Comparison of ENCODE assay signal across 26 cellular contexts in the genomic region with DNA sequence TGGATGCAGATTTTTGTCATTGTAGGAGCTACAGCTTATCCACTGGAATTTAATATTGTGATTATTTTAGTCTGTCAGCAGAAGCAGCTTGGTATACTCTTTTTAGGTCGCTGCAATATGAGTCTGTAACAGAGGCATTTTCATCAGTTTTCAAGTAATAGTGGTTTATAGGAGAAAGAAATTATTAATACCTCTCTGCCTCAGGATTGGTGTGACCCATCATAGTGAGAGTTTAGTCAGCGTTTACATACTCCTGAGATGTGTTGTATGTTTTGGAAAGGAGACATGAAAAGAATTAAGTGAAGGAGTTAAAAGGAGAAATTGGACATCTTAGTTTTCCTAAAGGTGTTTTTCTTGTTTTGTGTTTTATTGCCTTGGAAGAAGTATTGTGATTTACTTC.
"Had no signal": no experiment of that assay in that cellular context is flagged by ENCODE, and none has a peak within 500 bp of the region (broad histone marks: within the 10 kb centered on the region; RNA-seq: fewer than 3 reads in every experiment).

No MANE protein-coding gene starts in this region.

- H3K36me3 ChIP-seq: neutrophil, pancreas, prostate gland, right lobe of liver, sigmoid colon, stomach, thoracic aorta, thyroid gland, upper lobe of left lung, vagina had no signal

- ATAC-seq: natural killer cell treated with Interleukin-12 subunit alpha and Interleukin-12 subunit beta and Interleukin-15 and Interleukin-18, amount 100 ng/mL, for 72 hours; pancreas; right cardiac atrium; right lobe of liver; stimulated activated effector memory CD8-positive, alpha-beta T cell treated with anti-CD3 and anti-CD28 coated beads, Interleukin-12 subunit alpha, Interleukin-12 subunit beta, amount 100 ng/mL, for 72 hours; stimulated activated naive B cell treated with anti-CD40 and anti-IgM and Interleukin-4, amounts not matched to agents 10 μg/mL and 1 μg/mL and 100 μg/mL, for 72 hours had no signal

- H3K9me3 Mint-ChIP-seq: nephron progenitor cell; neural crest cell; stimulated activated naive B cell treated with anti-CD40 and anti-IgM and Interleukin-4, amounts not matched to agents 10 μg/mL and 1 μg/mL and 100 μg/mL, for 72 hours; stimulated activated naive CD8-positive, alpha-beta T cell treated with anti-CD3 and anti-CD28 coated beads, Interleukin-15, Interleukin-2, amounts not matched to agents 100 ng/mL and 50 ng/mL, for 24 hours had no signal

- H3K9me3 ChIP-seq: neutrophil, pancreas, prostate gland, right lobe of liver, sigmoid colon, stomach, thoracic aorta, thyroid gland, tibial nerve, upper lobe of left lung, vagina had no signal

- H3K27ac ChIP-seq: neutrophil, pancreas, prostate gland, right lobe of liver, sigmoid colon, stomach, thoracic aorta, thyroid gland, tibial nerve, upper lobe of left lung, vagina had no signal

- DNase-seq: nephron progenitor cell; nucleus accumbens; pancreas; right cardiac atrium; right lobe of liver; sigmoid colon; small intestine; stimulated activated CD4-positive, alpha-beta T cell treated with anti-CD3 and anti-CD28 coated beads, Interleukin-15, amount 100 ng/mL, for 24 hours; stimulated activated CD4-positive, alpha-beta T cell treated with anti-CD3 and anti-CD28 coated beads, Interleukin-2, amount 100 ng/mL, for 24 hours; stimulated activated CD4-positive, alpha-beta T cell treated with anti-CD3 and anti-CD28 coated beads, Interleukin-2, amount 100 ng/mL, for 48 hours; stimulated activated CD4-positive, alpha-beta T cell treated with anti-CD3 and anti-CD28 coated beads, Interleukin-4, amount 100 ng/mL, for 24 hours; stimulated activated naive B cell treated with anti-CD40 and anti-IgM and Interleukin-4, amounts not matched to agents 10 μg/mL and 1 μg/mL and 100 μg/mL, for 72 hours; stimulated activated naive CD4-positive, alpha-beta T cell treated with Interleukin-2 at 50 U/mL for 16 hours; stomach; thyroid gland; trophoblast cell; upper lobe of left lung had no signal

- H3K4me1 ChIP-seq: prostate gland, right lobe of liver, upper lobe of left lung, vagina had no signal

- H3K27me3 Mint-ChIP-seq: natural killer cell treated with Interleukin-12 subunit alpha and Interleukin-12 subunit beta and Interleukin-15 and Interleukin-18, amount 100 ng/mL, for 72 hours; stimulated activated naive B cell treated with anti-CD40 and anti-IgM and Interleukin-4, amounts not matched to agents 10 μg/mL and 1 μg/mL and 100 μg/mL, for 72 hours; stimulated activated naive CD8-positive, alpha-beta T cell treated with anti-CD3 and anti-CD28 coated beads, Interleukin-15, Interleukin-2, amounts not matched to agents 100 ng/mL and 50 ng/mL, for 24 hours had no signal

- H3K36me3 Mint-ChIP-seq: natural killer cell treated with Interleukin-12 subunit alpha and Interleukin-12 subunit beta and Interleukin-15 and Interleukin-18, amount 100 ng/mL, for 72 hours; stimulated activated effector memory CD8-positive, alpha-beta T cell treated with anti-CD3 and anti-CD28 coated beads, Interleukin-12 subunit alpha, Interleukin-12 subunit beta, amount 100 ng/mL, for 72 hours; stimulated activated naive B cell treated with anti-CD40 and anti-IgM and Interleukin-4, amounts not matched to agents 10 μg/mL and 1 μg/mL and 100 μg/mL, for 72 hours had no signal

- H3K4me1 Mint-ChIP-seq: nephron progenitor cell; stimulated activated effector memory CD8-positive, alpha-beta T cell treated with anti-CD3 and anti-CD28 coated beads, Interleukin-12 subunit alpha, Interleukin-12 subunit beta, amount 100 ng/mL, for 72 hours had no signal

- H3K27me3 ChIP-seq: neutrophil, pancreas, right lobe of liver, sigmoid colon, stomach, thyroid gland, tibial nerve, upper lobe of left lung, vagina had no signal

- H3K4me3 ChIP-seq: pancreas, prostate gland, right lobe of liver, sigmoid colon, stomach, thoracic aorta, thyroid gland, tibial nerve, upper lobe of left lung, vagina had no signal

- H3K4me3 Mint-ChIP-seq: natural killer cell treated with Interleukin-12 subunit alpha and Interleukin-12 subunit beta and Interleukin-15 and Interleukin-18, amount 100 ng/mL, for 72 hours; nephron progenitor cell; neural crest cell; stimulated activated effector memory CD8-positive, alpha-beta T cell treated with anti-CD3 and anti-CD28 coated beads, Interleukin-12 subunit alpha, Interleukin-12 subunit beta, amount 100 ng/mL, for 72 hours; stimulated activated naive B cell treated with anti-CD40 and anti-IgM and Interleukin-4, amounts not matched to agents 10 μg/mL and 1 μg/mL and 100 μg/mL, for 72 hours; stimulated activated naive CD8-positive, alpha-beta T cell treated with anti-CD3 and anti-CD28 coated beads, Interleukin-15, Interleukin-2, amounts not matched to agents 100 ng/mL and 50 ng/mL, for 24 hours had no signal

- H3K27ac Mint-ChIP-seq: natural killer cell treated with Interleukin-12 subunit alpha and Interleukin-12 subunit beta and Interleukin-15 and Interleukin-18, amount 100 ng/mL, for 72 hours; nephron progenitor cell; stimulated activated effector memory CD8-positive, alpha-beta T cell treated with anti-CD3 and anti-CD28 coated beads, Interleukin-12 subunit alpha, Interleukin-12 subunit beta, amount 100 ng/mL, for 72 hours; stimulated activated naive B cell treated with anti-CD40 and anti-IgM and Interleukin-4, amounts not matched to agents 10 μg/mL and 1 μg/mL and 100 μg/mL, for 72 hours; stimulated activated naive CD8-positive, alpha-beta T cell treated with anti-CD3 and anti-CD28 coated beads, Interleukin-15, Interleukin-2, amounts not matched to agents 100 ng/mL and 50 ng/mL, for 24 hours had no signal
